27 cellular contexts compared by ENCODE assay signal in the genomic region with DNA sequence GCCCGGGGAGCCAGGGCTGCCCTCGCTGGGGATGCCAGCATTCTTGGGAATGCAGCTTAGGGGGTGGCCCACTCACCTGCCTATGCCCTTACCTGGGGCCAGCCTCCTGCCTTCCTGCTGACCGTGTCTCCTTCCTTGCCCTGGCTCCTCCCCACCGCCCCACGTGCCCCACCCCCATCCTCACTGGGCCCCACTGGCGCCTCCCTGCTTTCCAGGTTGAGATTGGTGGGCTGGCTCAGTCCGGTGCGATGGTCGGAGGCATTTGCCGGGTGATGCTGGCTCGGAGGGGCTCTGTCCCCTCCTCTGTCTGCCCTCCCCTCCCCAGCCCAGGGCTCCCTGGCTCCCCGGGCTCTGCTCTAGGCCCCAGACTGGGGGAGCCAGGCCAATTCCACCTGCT. TPM values are rescaled to one million over a fixed set of nuclear protein-coding genes. Genes with fewer than 3 reads are reported as not detected.
DNase-seq lines count a peak whose midpoint lies in the region; ATAC-seq and TF ChIP-seq lines count a peak whose summit lies in the region.
"Had no signal": no experiment of that assay in that cellular context is flagged by ENCODE, and none has a peak within 500 bp of the region (broad histone marks: within the 10 kb centered on the region; RNA-seq: fewer than 3 reads in every experiment).

No MANE protein-coding gene starts in this region.

- no peak overlapping the region for H3K4me3 Mint-ChIP-seq in dendritic cell treated with granulocyte-macrophage colony-stimulating factor and Interleukin-4, amounts not matched to agents 40 ng/mL and 50 ng/mL, for 4 days
- no peak overlapping the region for H3K4me3 Mint-ChIP-seq in activated naive CD4-positive, alpha-beta T cell treated with anti-CD3 and anti-CD28 coated beads for 36 hours
- H3K4me3 Mint-ChIP-seq: activated CD4-positive, alpha-beta T cell treated with anti-CD3 and anti-CD28 coated beads for 36 hours had no signal

- ATAC-seq in heart right ventricle, result no peak
- peak; percentile 19 for ATAC-seq in mucosa of descending colon
- ATAC-seq in HG02870 (IDR thresholded peaks at IDR 0.05; ENCODE audit: unreplicated experiment), result no peak
- ATAC-seq: A549; activated CD4-positive, alpha-beta T cell treated with anti-CD3 and anti-CD28 coated beads for 36 hours; activated naive CD8-positive, alpha-beta T cell treated with anti-CD3 and anti-CD28 coated beads, Interleukin-2, amount 50 U/mL, for 24 hours; gastroesophageal sphincter; psoas muscle had no signal

- no peaks in the 10 kb centered on the region for H3K27me3 Mint-ChIP-seq in dendritic cell treated with granulocyte-macrophage colony-stimulating factor and Interleukin-4, amounts not matched to agents 40 ng/mL and 50 ng/mL, for 4 days
- H3K27me3 Mint-ChIP-seq in activated naive CD4-positive, alpha-beta T cell treated with anti-CD3 and anti-CD28 coated beads for 36 hours (ENCODE audit: low read depth), result no peaks in the 10 kb centered on the region
- H3K27me3 Mint-ChIP-seq: activated CD4-positive, alpha-beta T cell treated with anti-CD3 and anti-CD28 coated beads for 36 hours; activated naive CD8-positive, alpha-beta T cell treated with anti-CD3 and anti-CD28 coated beads, Interleukin-2, amount 50 U/mL, for 24 hours had no signal

- H3K4me3 ChIP-seq in left ventricle myocardium inferior (no peak overlapping the region), heart right ventricle (no peak overlapping the region), mucosa of descending colon (no peak overlapping the region)
- H3K4me3 ChIP-seq: A549, dorsolateral prefrontal cortex, gastroesophageal sphincter, lung, psoas muscle, SK-N-MC, stomach, thyroid gland had no signal

- H3K27ac Mint-ChIP-seq in dendritic cell treated with granulocyte-macrophage colony-stimulating factor and Interleukin-4, amounts not matched to agents 40 ng/mL and 50 ng/mL, for 4 days, result peak overlapping the region; percentile 67
- H3K27ac Mint-ChIP-seq in activated naive CD4-positive, alpha-beta T cell treated with anti-CD3 and anti-CD28 coated beads for 36 hours, result no peak overlapping the region
- H3K27ac Mint-ChIP-seq: activated CD4-positive, alpha-beta T cell treated with anti-CD3 and anti-CD28 coated beads for 36 hours; activated naive CD8-positive, alpha-beta T cell treated with anti-CD3 and anti-CD28 coated beads, Interleukin-2, amount 50 U/mL, for 24 hours had no signal

- H3K4me1 Mint-ChIP-seq in dendritic cell treated with granulocyte-macrophage colony-stimulating factor and Interleukin-4, amounts not matched to agents 40 ng/mL and 50 ng/mL, for 4 days (ENCODE audit: low read depth), result peaks cover 97% of the 10 kb centered on the region
- peaks cover 18% of the 10 kb centered on the region for H3K4me1 Mint-ChIP-seq in activated naive CD4-positive, alpha-beta T cell treated with anti-CD3 and anti-CD28 coated beads for 36 hours (ENCODE audit: low read depth)

- H3K9me3 Mint-ChIP-seq in dendritic cell treated with granulocyte-macrophage colony-stimulating factor and Interleukin-4, amounts not matched to agents 40 ng/mL and 50 ng/mL, for 4 days, result no peaks in the 10 kb centered on the region
- H3K9me3 Mint-ChIP-seq in activated naive CD4-positive, alpha-beta T cell treated with anti-CD3 and anti-CD28 coated beads for 36 hours, result no peaks in the 10 kb centered on the region
- H3K9me3 Mint-ChIP-seq: activated naive CD8-positive, alpha-beta T cell treated with anti-CD3 and anti-CD28 coated beads, Interleukin-2, amount 50 U/mL, for 24 hours had no signal

- 71 to 80% methylated on average over 12 of the region's 12 CpGs for WGBS in heart right ventricle, 2 donors

- H3K9me3 ChIP-seq in left ventricle myocardium inferior (replicated peaks), result no peaks in the 10 kb centered on the region
- no peaks in the 10 kb centered on the region for H3K9me3 ChIP-seq in heart right ventricle
- no peaks in the 10 kb centered on the region for H3K9me3 ChIP-seq in mucosa of descending colon
- H3K9me3 ChIP-seq: A549, BE2C, gastroesophageal sphincter, psoas muscle, stomach, thyroid gland had no signal

- CTCF ChIA-PET in activated naive CD4-positive, alpha-beta T cell treated with anti-CD3 and anti-CD28 coated beads for 36 hours (lab: Charles Lee), result no interaction called here

- no peaks in the 10 kb centered on the region for H3K27me3 ChIP-seq in left ventricle myocardium inferior (ENCODE audit: low read depth)
- no peaks in the 10 kb centered on the region for H3K27me3 ChIP-seq in heart right ventricle
- H3K27me3 ChIP-seq: BE2C, dorsolateral prefrontal cortex, gastroesophageal sphincter, stomach, thyroid gland had no signal

- intact Hi-C loops in left ventricle myocardium inferior (cut with micrococcal nuclease) (no loop called here), heart right ventricle (cut with DNase I) (loop anchor here in 1 of 10 donors (5.0 kb wide), 1 partner anchor 36 kb away; a partner anchor contains a TSS), mucosa of descending colon (cut with DNase I, micrococcal nuclease) (no loop called here)
- intact Hi-C loops in dendritic cell treated with granulocyte-macrophage colony-stimulating factor and Interleukin-4, amounts not matched to agents 40 ng/mL and 50 ng/mL, for 4 days (cut with micrococcal nuclease), result loop anchor here (10.0 kb wide), 1 partner anchor 149 kb away; a partner anchor contains a TSS
- intact Hi-C loops in activated naive CD4-positive, alpha-beta T cell treated with anti-CD3 and anti-CD28 coated beads for 36 hours (cut with micrococcal nuclease), result loop anchor here (5.0 kb wide), 1 partner anchor 86 kb away; no protein-coding TSS in a partner anchor

- peaks cover 96% of the 10 kb centered on the region for H3K4me1 ChIP-seq in left ventricle myocardium inferior
- H3K4me1 ChIP-seq in heart right ventricle, result peaks cover 52 to 88% (median 66%) of the 10 kb centered on the region in 9 donors
- peaks cover 70% of the 10 kb centered on the region for H3K4me1 ChIP-seq in mucosa of descending colon (ENCODE audit: low read depth)

- H3K36me3 ChIP-seq in left ventricle myocardium inferior (no peaks in the 10 kb centered on the region), heart right ventricle (no peaks in the 10 kb centered on the region), mucosa of descending colon (ENCODE audit: low read depth) (no peaks in the 10 kb centered on the region)
- H3K36me3 ChIP-seq: gastroesophageal sphincter, stomach, thyroid gland had no signal

- H3K36me3 Mint-ChIP-seq in dendritic cell treated with granulocyte-macrophage colony-stimulating factor and Interleukin-4, amounts not matched to agents 40 ng/mL and 50 ng/mL, for 4 days (ENCODE audit: low read depth), result peaks cover 60% of the 10 kb centered on the region
- no peaks in the 10 kb centered on the region for H3K36me3 Mint-ChIP-seq in activated naive CD4-positive, alpha-beta T cell treated with anti-CD3 and anti-CD28 coated beads for 36 hours (ENCODE audit: low read depth)

- H3K27ac ChIP-seq in left ventricle myocardium inferior (replicated peaks), result peak overlapping the region; percentile 94
- H3K27ac ChIP-seq in heart right ventricle, result peak overlapping the region in 2 of 10 donors; percentile 78 to 81
- H3K27ac ChIP-seq: A549, dorsolateral prefrontal cortex, gastroesophageal sphincter, psoas muscle, SK-N-MC had no signal

- DNase-seq in left ventricle myocardium inferior, result no peak
- DNase-seq in heart right ventricle, result no peak
- peak; percentile 42 to 70 (median 63) for DNase-seq in mucosa of descending colon
- no peak for DNase-seq in activated naive CD4-positive, alpha-beta T cell treated with anti-CD3 and anti-CD28 coated beads for 36 hours
- DNase-seq in NOMO-1 treated with dmso at 0.1 percent for 144 hours (lab: John Stamatoyannopoulos, UW; ENCODE audit: unreplicated experiment), result no peak
- DNase-seq in NOMO-1 (lab: John Stamatoyannopoulos, UW; ENCODE audit: unreplicated experiment in 2 of 2), result no peak
- DNase-seq: activated CD4-positive, alpha-beta T cell treated with anti-CD3 and anti-CD28 coated beads for 36 hours; activated gamma-delta T cell; activated naive CD8-positive, alpha-beta T cell treated with anti-CD3 and anti-CD28 coated beads, Interleukin-2, amount 50 U/mL, for 24 hours; activated T-cell treated with anti-CD3 and anti-CD28 coated beads, Interleukin-2, amount 50 U/mL, for 1 hour; BE2C; dorsolateral prefrontal cortex; hypothalamus; KG1; NCI-H1436; NCI-H2107; NCI-H774; stomach; T-helper 2 cell had no signal

- TF ChIP-seq CTCF in left ventricle myocardium inferior (IDR thresholded peaks at IDR 0.05; ENCODE audit: borderline replicate concordance) (no peak), heart right ventricle (IDR thresholded peaks at IDR 0.05) (no peak), mucosa of descending colon (IDR thresholded peaks at IDR 0.05) (no peak)

RNA-seq across cellular contexts. Expression of a gene that starts 34.1 kb away (rescaled TPM):
- total RNA-seq in left ventricle myocardium inferior, result 77.6 TPM
- 100 to 1,000 TPM in 3 of 10 donors, 10 to 100 TPM in 7; 53.9 to 143 (median 71.0) TPM for total RNA-seq in heart right ventricle
- polyA plus RNA-seq in heart right ventricle, result 10 to 100 TPM; 29.3 to 33.3 TPM
- 100 to 1,000 TPM; 114 to 203 (median 197) TPM for total RNA-seq in mucosa of descending colon
- total RNA-seq in activated naive CD4-positive, alpha-beta T cell treated with anti-CD3 and anti-CD28 coated beads for 36 hours, result 10 to 100 TPM; 34.3 to 35.4 TPM

RNA-seq across cellular contexts. Expression of a gene that starts 48.7 kb away (rescaled TPM):
- total RNA-seq in left ventricle myocardium inferior (8.9 TPM), heart right ventricle (10 to 100 TPM in 7 of 10 donors, 1 to 10 TPM in 3; 5.5 to 16.7 (median 11.8) TPM), mucosa of descending colon (1 to 10 TPM; 1.9 to 4.2 (median 2.5) TPM)
- 1 to 10 TPM; 4.0 to 6.4 TPM for polyA plus RNA-seq in heart right ventricle
- total RNA-seq in activated naive CD4-positive, alpha-beta T cell treated with anti-CD3 and anti-CD28 coated beads for 36 hours, result under 1 TPM; 0.17 to 0.25 TPM

Comparison
In these comparisons a context has a peak if more than half of its experiments do, and no peak if none do; other contexts are left out.
1. DNase-seq: peak in mucosa of descending colon (3 of 3); none in left ventricle myocardium inferior (single experiment), heart right ventricle (0 of 2), activated naive CD4-positive, alpha-beta T cell treated with anti-CD3 and anti-CD28 coated beads for 36 hours (single experiment), NOMO-1 treated with dmso at 0.1 percent for 144 hours (single experiment) and NOMO-1 (0 of 2).
2. intact Hi-C loops: an anchor here in dendritic cell treated with granulocyte-macrophage colony-stimulating factor and Interleukin-4, amounts not matched to agents 40 ng/mL and 50 ng/mL, for 4 days (10.0 kb wide) and activated naive CD4-positive, alpha-beta T cell treated with anti-CD3 and anti-CD28 coated beads for 36 hours (5.0 kb wide); none called in left ventricle myocardium inferior and mucosa of descending colon.